ENCODE assay signal across 11 cellular contexts in the genomic region with DNA sequence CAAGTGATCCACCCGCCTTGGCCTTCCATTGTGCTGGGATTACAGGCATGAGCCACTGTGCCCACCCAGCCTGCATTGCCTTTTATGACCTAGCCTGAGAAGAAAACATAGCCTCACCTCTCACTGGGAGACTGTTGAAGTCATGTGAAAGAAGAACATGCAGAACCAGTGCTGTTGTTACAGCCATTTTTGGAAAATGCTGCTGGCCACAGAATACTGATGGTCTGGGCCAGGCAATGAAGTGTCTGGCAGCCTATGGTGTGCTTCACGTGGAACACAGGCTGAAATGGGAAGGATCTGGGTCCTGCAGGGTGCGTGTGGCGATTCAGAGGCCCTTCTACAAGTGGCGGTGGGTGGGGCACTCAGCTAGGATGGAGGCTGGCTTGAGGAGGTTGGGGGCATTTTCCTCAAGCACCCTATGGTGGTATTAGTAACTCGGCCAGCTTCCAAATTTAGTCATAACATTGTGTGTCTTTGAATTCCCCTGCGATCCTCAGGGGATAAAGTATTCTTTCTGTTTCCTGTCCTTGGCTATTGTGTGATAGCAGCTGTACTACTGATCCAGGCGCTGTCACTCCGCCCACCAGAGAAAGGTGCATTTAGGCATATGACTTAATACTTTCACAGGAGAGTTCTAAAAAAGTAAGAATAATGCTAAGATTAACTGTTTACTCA. TPM values are rescaled to one million over a fixed set of nuclear protein-coding genes. Genes with fewer than 3 reads are reported as not detected.
DNase-seq lines count a peak whose midpoint lies in the region; ATAC-seq and TF ChIP-seq lines count a peak whose summit lies in the region.
"Had no signal": no experiment of that assay in that cellular context is flagged by ENCODE, and none has a peak within 500 bp of the region (broad histone marks: within the 10 kb centered on the region; RNA-seq: fewer than 3 reads in every experiment).

No MANE protein-coding gene starts in this region.

- H3K4me3 Mint-ChIP-seq in CD14-positive monocyte: no peak overlapping the region

- TF ChIP-seq CTCF in fibroblast of pulmonary artery (IDR thresholded peaks at IDR 0.05; ENCODE audit: low read length, missing control alignments) (no peak), CD14-positive monocyte (IDR thresholded peaks at IDR 0.05) (no peak)

- H3K4me1 Mint-ChIP-seq in CD14-positive monocyte: peaks cover 3% of the 10 kb centered on the region

- H3K27ac Mint-ChIP-seq in CD14-positive monocyte: no peak overlapping the region

- ATAC-seq in GM21381 (IDR thresholded peaks at IDR 0.05; ENCODE audit: unreplicated experiment): peak; percentile 57
- peak; percentile 52 for ATAC-seq in HG03442 (IDR thresholded peaks at IDR 0.05; ENCODE audit: unreplicated experiment)
- ATAC-seq: right lobe of liver had no signal

- peaks cover 0 to 2% (median 0%) of the 10 kb centered on the region in 7 donors for H3K9me3 Mint-ChIP-seq in CD14-positive monocyte

- H3K36me3 Mint-ChIP-seq in CD14-positive monocyte: no peaks in the 10 kb centered on the region

- intact Hi-C loops in CD14-positive monocyte (cut with micrococcal nuclease): loop anchor here in 1 of 2 donors (10.0 kb wide), 1 partner anchor 64 kb away; no protein-coding TSS in a partner anchor

- peaks cover 0 to 5% (median 2%) of the 10 kb centered on the region in 3 donors for H3K27me3 Mint-ChIP-seq in CD14-positive monocyte (ENCODE audit: low read depth in 3 of 3)

- peak; percentile 21 for DNase-seq in DMS153 treated with DMSO at 0.1 percent for 48 hours (lab: John Stamatoyannopoulos, UW; ENCODE audit: unreplicated experiment)
- DNase-seq in fibroblast of pulmonary artery (ENCODE audit: low read depth): peak; percentile 58
- no peak for DNase-seq in CD1c-positive myeloid dendritic cell (ENCODE audit: extremely low spot score)
- no peak for DNase-seq in CD14-positive monocyte (ENCODE audit: low spot score)
- DNase-seq in GF-D8 (lab: John Stamatoyannopoulos, UW): no peak
- no peak for DNase-seq in HT-29 (ENCODE audit: low spot score)
- DNase-seq: MM.1S, OCI-M1, right lobe of liver had no signal

- H3K4me3 ChIP-seq in fibroblast of pulmonary artery (replicated peaks; ENCODE audit: low read depth, low read length): no peak overlapping the region
- H3K4me3 ChIP-seq: right lobe of liver had no signal

RNA-seq across cellular contexts. Expression of gene RAD52, which starts 9.1 kb away (rescaled TPM):
- polyA plus RNA-seq in CD14-positive monocyte: 1 to 10 TPM in 1 of 2 donors, under 1 TPM in 1; 0.79 to 1.1 TPM
- total RNA-seq in HT-29 (2014; rRNA removed; shearing (Covaris generic)): 1.9 and 9.1 TPM in 2 replicates

RNA-seq across cellular contexts. Expression of gene ERC1, which starts 32.4 kb away (rescaled TPM):
- 10 to 100 TPM in 1 of 2 donors, 1 to 10 TPM in 1; 4.0 to 14.3 TPM for polyA plus RNA-seq in CD14-positive monocyte
- total RNA-seq in HT-29 (2014; rRNA removed; shearing (Covaris generic)): 10.0 and 11.6 TPM in 2 replicates

Comparison
In these comparisons a context has a peak if more than half of its experiments do, and no peak if none do; other contexts are left out.
1. DNase-seq: peak in DMS153 treated with DMSO at 0.1 percent for 48 hours (single experiment) and fibroblast of pulmonary artery (single experiment); none in CD1c-positive myeloid dendritic cell (single experiment), CD14-positive monocyte (single experiment), GF-D8 (single experiment) and HT-29 (single experiment).